1 cellular context compared by ENCODE assay signal in the genomic region with DNA sequence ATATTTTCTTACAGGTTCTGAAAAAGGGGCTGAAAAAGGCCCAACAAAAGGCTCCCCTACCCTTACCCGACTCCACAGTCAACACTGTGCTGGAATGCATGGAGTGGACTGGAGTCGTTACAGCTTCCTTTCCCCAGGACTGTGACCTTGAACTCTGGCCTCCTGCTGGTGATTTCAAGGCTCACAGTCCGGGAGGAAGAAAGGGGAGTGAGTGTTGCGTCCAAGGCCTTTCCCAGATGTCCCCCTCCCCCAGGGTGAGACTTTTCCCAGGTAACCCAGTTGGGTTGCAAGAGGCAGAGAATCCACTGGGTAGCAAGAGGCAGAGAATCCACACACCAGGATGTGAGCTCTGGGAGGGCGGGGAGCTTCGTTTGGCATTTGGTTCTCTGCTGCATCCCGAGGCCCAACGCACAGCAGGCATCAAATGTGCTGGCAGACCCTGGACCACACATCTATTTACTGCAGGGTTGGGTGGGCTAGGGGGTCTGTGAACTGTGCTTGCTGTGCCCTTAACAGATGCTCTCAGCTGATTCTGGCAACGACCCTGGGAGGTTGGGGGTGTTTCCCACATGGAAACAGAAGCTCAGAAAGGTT.
TF ChIP-seq lines count a peak whose summit lies in the region.

No MANE protein-coding gene starts in this region.

TF ChIP-seq in A549, 52 proteins besides CTCF, POLR2A, EP300 and RAD21:
- TF ChIP-seq KDM5A (IDR thresholded peaks at IDR 0.05) (no peak), TP53 (CRISPR knock-in tag; IDR thresholded peaks at IDR 0.05) (no peak), MAZ (IDR thresholded peaks at IDR 0.05; ENCODE audit: borderline replicate concordance, low read depth, low read length) (no peak), FOSB (CRISPR knock-in tag; IDR thresholded peaks at IDR 0.05) (no peak), RNF2 (IDR thresholded peaks at IDR 0.05; ENCODE audit: borderline replicate concordance, low read depth) (no peak)
